23 cellular contexts compared by ENCODE assay signal in genomic region chr6:132210886-132211563, GRCh38.
"Had no signal": no experiment of that assay in that cellular context is flagged by ENCODE, and none has a peak within 500 bp of the region (broad histone marks: within the 10 kb centered on the region; RNA-seq: fewer than 3 reads in every experiment).

No MANE protein-coding gene starts in this region.

- H3K27me3 ChIP-seq: esophagus squamous epithelium, gastroesophageal sphincter, stomach, thyroid gland, upper lobe of left lung, vagina had no signal

- H3K4me1 ChIP-seq: esophagus squamous epithelium, gastroesophageal sphincter, stomach, thyroid gland, upper lobe of left lung, vagina had no signal

- H3K9me3 ChIP-seq: gastroesophageal sphincter, stomach, thyroid gland, upper lobe of left lung, vagina had no signal

- H3K4me3 ChIP-seq: esophagus squamous epithelium, gastroesophageal sphincter, smooth muscle cell, stomach, thyroid gland, upper lobe of left lung, vagina had no signal

- DNase-seq: activated B cell treated with CpG ODN at 0.5 μM for 24 hours; activated CD4-positive, alpha-beta T cell treated with anti-CD3 and anti-CD28 coated beads, Interleukin-2, amount 50 U/mL, for 1 hour; activated CD8-positive, alpha-beta T cell treated with anti-CD3 and anti-CD28 coated beads for 36 hours; activated T-cell treated with anti-CD3 and anti-CD28 coated beads, Interleukin-2, amount 50 U/mL, for 4 hours; effector CD4-positive, alpha-beta T cell; esophagus squamous epithelium; hypothalamus; immature natural killer cell; left colon; natural killer cell; stimulated activated CD4-positive, alpha-beta T cell treated with anti-CD3 and anti-CD28 coated beads, Interleukin-1b, Interleukin-23, amount 100 ng/mL, for 48 hours; stimulated activated CD4-positive, alpha-beta T cell treated with anti-CD3 and anti-CD28 coated beads, Interleukin-4, amount 100 ng/mL, for 4 hours; stimulated activated CD8-positive, alpha-beta memory T cell treated with anti-CD3 and anti-CD28 coated beads, Interleukin-4, amount 100 ng/mL, for 48 hours; stimulated activated naive B cell treated with anti-CD40 and anti-IgM and Interleukin-4, amounts not matched to agents 10 μg/mL and 1 μg/mL and 100 μg/mL, for 72 hours; stomach; T-helper 1 cell; thyroid gland; upper lobe of left lung had no signal

- ATAC-seq: activated CD8-positive, alpha-beta T cell treated with anti-CD3 and anti-CD28 coated beads for 36 hours; activated naive CD4-positive, alpha-beta T cell treated with anti-CD3 and anti-CD28 coated beads, Interleukin-2, amount 50 U/mL, for 72 hours; activated T-cell treated with anti-CD3 and anti-CD28 coated beads, Interleukin-2, amount 50 U/mL, for 4 hours; gastroesophageal sphincter; left colon; natural killer cell; stimulated activated naive B cell treated with anti-CD40 and anti-IgM and Interleukin-4, amounts not matched to agents 10 μg/mL and 1 μg/mL and 100 μg/mL, for 72 hours had no signal

- H3K27ac ChIP-seq: epithelial cell of prostate, esophagus squamous epithelium, gastroesophageal sphincter, stomach, thyroid gland, upper lobe of left lung, vagina had no signal

- H3K4me2 ChIP-seq: smooth muscle cell had no signal

- H3K36me3 ChIP-seq: esophagus squamous epithelium, gastroesophageal sphincter, stomach, thyroid gland, upper lobe of left lung, vagina had no signal
